In genomic region chr9:114735732-114736131, GRCh38 we compare ENCODE assay signal across 14 cellular contexts. TPM values are rescaled to one million over a fixed set of nuclear protein-coding genes. Genes with fewer than 3 reads are reported as not detected.
DNase-seq lines count a peak whose midpoint lies in the region; ATAC-seq and TF ChIP-seq lines count a peak whose summit lies in the region.
"Had no signal": no experiment of that assay in that cellular context is flagged by ENCODE, and none has a peak within 500 bp of the region (broad histone marks: within the 10 kb centered on the region; RNA-seq: fewer than 3 reads in every experiment).

No MANE protein-coding gene starts in this region.

- H3K36me3 ChIP-seq in A673 (ENCODE audit: insufficient read depth, low read length, poor library complexity, severe bottlenecking), result no peaks in the 10 kb centered on the region
- H3K36me3 ChIP-seq: heart left ventricle, stomach had no signal

- H3K27ac ChIP-seq in A673 (ENCODE audit: low read depth, low read length, poor library complexity, severe bottlenecking), result no peak overlapping the region
- H3K27ac ChIP-seq: C4-2B, heart left ventricle, stomach had no signal

- DNase-seq in A673 (ENCODE audit: low spot score) (peak; percentile 57), ELR (ENCODE audit: low read depth) (peak; percentile 29), fibroblast of mammary gland (ENCODE audit: low read depth) (peak; percentile 44), NCI-H526 (lab: John Stamatoyannopoulos, UW) (no peak), COLO668 (lab: John Stamatoyannopoulos, UW; ENCODE audit: unreplicated experiment) (no peak), NCI-H2029 (lab: John Stamatoyannopoulos, UW) (no peak)
- no peak for DNase-seq in activated CD8-positive, alpha-beta T cell treated with anti-CD3 and anti-CD28 coated beads for 36 hours
- DNase-seq: aorta; heart left ventricle; left colon; naive thymus-derived CD8-positive, alpha-beta T cell; stomach had no signal

- no peak overlapping the region for H3K4me3 ChIP-seq in A673 (ENCODE audit: low read depth, low read length, poor library complexity, severe bottlenecking)
- no peak overlapping the region for H3K4me3 ChIP-seq in fibroblast of mammary gland (ENCODE audit: control insufficient read depth, low read depth, low read length)
- H3K4me3 ChIP-seq: heart left ventricle, stomach had no signal

- H3K4me3 Mint-ChIP-seq in activated CD8-positive, alpha-beta T cell treated with anti-CD3 and anti-CD28 coated beads for 36 hours, result no peak overlapping the region

- TF ChIP-seq CTCF in A673 (conservative IDR thresholded peaks at IDR 0.05; ENCODE audit: low read depth, low read length) (no peak), fibroblast of mammary gland (conservative IDR thresholded peaks at IDR 0.05; ENCODE audit: control insufficient read depth, insufficient read depth, low read depth, low read length) (no peak)
- TF ChIP-seq CTCF in activated CD8-positive, alpha-beta T cell treated with anti-CD3 and anti-CD28 coated beads for 36 hours (IDR thresholded peaks at IDR 0.05), result no peak

- CTCF ChIA-PET in A673 (lab: Charles Lee), result interaction anchor here (0.6 to 1.4 kb wide), 2 partner anchors 169 to 171 kb away, joined by 4 to 7 read pairs; no protein-coding TSS in a partner anchor
- CTCF ChIA-PET in activated CD8-positive, alpha-beta T cell treated with anti-CD3 and anti-CD28 coated beads for 36 hours (lab: Charles Lee), result interaction anchor here (0.9 to 10.3 kb wide), 9 partner anchors 17 to 279 kb away, joined by 3 to 137 read pairs (median 10); partner anchors contain the start of gene TEX48

- peaks cover 4% of the 10 kb centered on the region for H3K9me3 Mint-ChIP-seq in activated CD8-positive, alpha-beta T cell treated with anti-CD3 and anti-CD28 coated beads for 36 hours
- H3K9me3 Mint-ChIP-seq: naive thymus-derived CD8-positive, alpha-beta T cell had no signal

- H3K4me1 ChIP-seq in A673 (ENCODE audit: insufficient read depth, low read length, poor library complexity, severe bottlenecking), result peaks cover 13% of the 10 kb centered on the region

- H3K27me3 Mint-ChIP-seq in activated CD8-positive, alpha-beta T cell treated with anti-CD3 and anti-CD28 coated beads for 36 hours, result no peaks in the 10 kb centered on the region
- H3K27me3 Mint-ChIP-seq: naive thymus-derived CD8-positive, alpha-beta T cell had no signal

- peaks cover 53% of the 10 kb centered on the region for H3K4me1 Mint-ChIP-seq in activated CD8-positive, alpha-beta T cell treated with anti-CD3 and anti-CD28 coated beads for 36 hours (ENCODE audit: low read depth)

- H3K36me3 Mint-ChIP-seq in activated CD8-positive, alpha-beta T cell treated with anti-CD3 and anti-CD28 coated beads for 36 hours (ENCODE audit: low read depth), result peaks cover 17% of the 10 kb centered on the region
- H3K36me3 Mint-ChIP-seq: naive thymus-derived CD8-positive, alpha-beta T cell had no signal

- no peak for ATAC-seq in activated CD8-positive, alpha-beta T cell treated with anti-CD3 and anti-CD28 coated beads for 36 hours
- ATAC-seq in HG02870 (IDR thresholded peaks at IDR 0.05; ENCODE audit: unreplicated experiment), result no peak
- ATAC-seq: heart left ventricle; left colon; naive thymus-derived CD8-positive, alpha-beta T cell had no signal

- no TSS peak for BruUV-seq in A673 (replicated peaks; lab: Mats Ljungman, UMichigan)

- H3K9me3 ChIP-seq in A673 (ENCODE audit: low read depth, low read length, poor library complexity, severe bottlenecking), result no peaks in the 10 kb centered on the region
- H3K9me3 ChIP-seq: heart left ventricle, stomach had no signal

- POLR2A ChIA-PET in A673 (lab: Charles Lee; ENCODE audit: low non-redundant PET), result no interaction called here
- POLR2A ChIA-PET in activated CD8-positive, alpha-beta T cell treated with anti-CD3 and anti-CD28 coated beads for 36 hours (lab: Charles Lee), result interaction anchor here (0.7 to 3.1 kb wide), 4 partner anchors 18 to 254 kb away, joined by 3 to 17 read pairs (median 4); no protein-coding TSS in a partner anchor

- intact Hi-C loops in A673 (cut with micrococcal nuclease; ENCODE audit: unreplicated experiment), result loop anchor here (5.0 kb wide), 2 partner anchors 328 to 787 kb away; no protein-coding TSS in a partner anchor
- intact Hi-C loops in activated CD8-positive, alpha-beta T cell treated with anti-CD3 and anti-CD28 coated beads for 36 hours (cut with micrococcal nuclease), result no loop called here

- H3K27me3 ChIP-seq in A673 (replicated peaks; ENCODE audit: insufficient read depth, low read depth, low read length, poor library complexity), result no peaks in the 10 kb centered on the region
- H3K27me3 ChIP-seq: stomach had no signal

- peak overlapping the region; percentile 94 for H3K27ac Mint-ChIP-seq in activated CD8-positive, alpha-beta T cell treated with anti-CD3 and anti-CD28 coated beads for 36 hours

RNA-seq across cellular contexts. Expression of gene TEX48, which starts 53.7 kb away (rescaled TPM):
- not detected in 2 replicates for total RNA-seq in A673 (2021)
- under 1 TPM in 1 of 2 experiments, not detected in 1; 0.65 TPM for total RNA-seq in activated CD8-positive, alpha-beta T cell treated with anti-CD3 and anti-CD28 coated beads for 36 hours
- total RNA-seq: aorta; heart left ventricle; left colon; naive thymus-derived CD8-positive, alpha-beta T cell; stomach had no signal

Comparison
In these comparisons a context has a peak if more than half of its experiments do, and no peak if none do; other contexts are left out.
1. DNase-seq: peak in A673 (single experiment), ELR (single experiment) and fibroblast of mammary gland (single experiment); none in activated CD8-positive, alpha-beta T cell treated with anti-CD3 and anti-CD28 coated beads for 36 hours (single experiment), NCI-H526 (0 of 2), COLO668 (single experiment) and NCI-H2029 (single experiment).